ENCODE assay signal across 8 cellular contexts in the genomic region with DNA sequence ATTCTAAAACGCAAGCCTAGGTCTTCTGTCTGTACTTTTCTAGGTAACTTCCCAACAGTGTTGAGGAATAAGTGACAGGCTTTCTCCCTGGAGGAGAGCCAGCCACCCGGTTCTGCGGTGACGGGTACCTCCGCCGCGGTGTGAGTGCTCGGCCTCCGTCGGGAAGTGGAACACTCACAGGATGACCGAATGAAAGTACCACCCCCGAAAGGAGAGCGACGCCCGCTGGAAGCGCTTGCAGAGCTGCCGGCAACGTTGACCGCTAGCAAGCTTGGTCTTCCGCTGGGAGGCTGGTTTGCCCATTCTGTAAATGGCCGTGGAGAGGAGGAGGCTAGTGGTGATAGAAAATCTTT. TPM values are rescaled to one million over a fixed set of nuclear protein-coding genes. Genes with fewer than 3 reads are reported as not detected.
DNase-seq lines count a peak whose midpoint lies in the region; ATAC-seq and TF ChIP-seq lines count a peak whose summit lies in the region.

No MANE protein-coding gene starts in this region.

- no peaks in the 10 kb centered on the region for H3K27me3 Mint-ChIP-seq in MCF 10A (ENCODE audit: insufficient read depth, unreplicated experiment)

- no peaks in the 10 kb centered on the region for H3K36me3 Mint-ChIP-seq in MCF 10A (ENCODE audit: insufficient read depth, unreplicated experiment)

- H3K27ac Mint-ChIP-seq in MCF 10A (ENCODE audit: low read depth, unreplicated experiment), result peak overlapping the region; percentile 87

- H3K27ac ChIP-seq in spleen, result peak overlapping the region; percentile 67 to 94 (median 92)

- peaks cover 0 to 18% (median 5%) of the 10 kb centered on the region in 6 donors for H3K36me3 ChIP-seq in spleen

- CTCF ChIA-PET in MCF 10A (lab: Yijun Ruan, JAX), result interaction anchor here (0.5 to 2.2 kb wide), 11 partner anchors 9 to 442 kb away, joined by 3 to 10 read pairs (median 4); no protein-coding TSS in a partner anchor

- TF ChIP-seq POLR2A in spleen (IDR thresholded peaks at IDR 0.05), result peak in 1 of 3 donors; percentile 25

- peak overlapping the region; percentile 72 to 96 (median 80) for H3K4me3 ChIP-seq in spleen

- TF ChIP-seq CTCF in MCF 10A (IDR thresholded peaks at IDR 0.05; ENCODE audit: unreplicated experiment) (no peak), spleen (IDR thresholded peaks at IDR 0.05 in 8 of 11, conservative IDR thresholded peaks at IDR 0.05 in 3 of 11) (no peak)

- ATAC-seq in HG02571 (IDR thresholded peaks at IDR 0.05; ENCODE audit: unreplicated experiment), result peak; percentile 31

- H3K4me1 ChIP-seq in spleen, result peaks cover 12 to 42% (median 24%) of the 10 kb centered on the region in 6 donors

- 0 to 1% (median 1%) methylated on average over 21 of the region's 21 CpGs for WGBS in spleen, 5 donors

- H3K9me3 ChIP-seq in spleen, result no peaks in the 10 kb centered on the region

- TSS peak; percentile 86 for BruUV-seq in MCF 10A (replicated peaks; lab: Mats Ljungman, UMichigan)

- H3K4me3 Mint-ChIP-seq in MCF 10A (ENCODE audit: unreplicated experiment), result peak overlapping the region; percentile 81

- H3K4me1 Mint-ChIP-seq in MCF 10A (ENCODE audit: insufficient read depth, unreplicated experiment), result no peaks in the 10 kb centered on the region

- intact Hi-C loops in MCF 10A (cut with micrococcal nuclease) (loop anchor here (2.0 kb wide), 1 partner anchor 57 kb away; a partner anchor contains a TSS), spleen (cut with DNase I; ENCODE audit: low total_unique reads) (loop anchor here (10.0 kb wide), 1 partner anchor 61 kb away; a partner anchor contains a TSS)

- no peaks in the 10 kb centered on the region for H3K9me3 Mint-ChIP-seq in MCF 10A (ENCODE audit: unreplicated experiment)

- peaks cover 0 to 7% (median 0%) of the 10 kb centered on the region in 7 donors for H3K27me3 ChIP-seq in spleen (replicated peaks in 1 of 7)

- POLR2A ChIA-PET in MCF 10A (lab: Yijun Ruan, JAX), result interaction anchor here (0.6 to 7.0 kb wide), 25 partner anchors 9 to 538 kb away, joined by 3 to 105 read pairs (median 6); a partner anchor contains a TSS

- peak; percentile 43 for DNase-seq in GM04504 (ENCODE audit: low read depth)
- DNase-seq in RPMI7951 (ENCODE audit: low read depth), result peak; percentile 78
- DNase-seq in MCF 10A (ENCODE audit: unreplicated experiment), result peak; percentile 65
- peak; percentile 77 for DNase-seq in iPS-NIHi11 (ENCODE audit: low spot score)
- peak; percentile 89 for DNase-seq in spleen
- DNase-seq in DMS153 treated with DMSO at 0.1 percent for 48 hours (lab: John Stamatoyannopoulos, UW; ENCODE audit: unreplicated experiment), result no peak
- no peak for DNase-seq in NOMO-1 treated with dmso at 0.1 percent for 144 hours (lab: John Stamatoyannopoulos, UW; ENCODE audit: unreplicated experiment)

RNA-seq across cellular contexts. Expression of a gene that starts 0.6 kb away (rescaled TPM):
- total RNA-seq in RPMI7951 (2014; rRNA removed; shearing (Covaris generic)), result 8.2 and 9.3 TPM in 2 replicates
- total RNA-seq in MCF 10A (2022) (9.4 and 10.1 TPM in 2 replicates), spleen (10 to 100 TPM in 3 of 7 donors, 1 to 10 TPM in 4; 5.6 to 16.0 (median 9.2) TPM)
- 1 to 10 TPM; 3.7 to 6.7 (median 5.8) TPM for polyA plus RNA-seq in spleen

RNA-seq across cellular contexts. Expression of a gene that starts 57.1 kb away (rescaled TPM):
- 1.6 and 1.8 TPM in 2 replicates for total RNA-seq in RPMI7951 (2014; rRNA removed; shearing (Covaris generic))
- 3.2 and 4.6 TPM in 2 replicates for total RNA-seq in MCF 10A (2022)
- total RNA-seq in spleen, result 10 to 100 TPM; 10.0 to 18.2 (median 15.8) TPM
- polyA plus RNA-seq in spleen, result 10 to 100 TPM in 2 of 3 donors, 1 to 10 TPM in 1; 7.8 to 12.8 (median 10.7) TPM

Comparison
In these comparisons a context has a peak if more than half of its experiments do, and no peak if none do; other contexts are left out.
1. DNase-seq: peak in GM04504 (single experiment), RPMI7951 (single experiment), MCF 10A (single experiment), iPS-NIHi11 (single experiment) and spleen (single experiment); none in DMS153 treated with DMSO at 0.1 percent for 48 hours (single experiment) and NOMO-1 treated with dmso at 0.1 percent for 144 hours (single experiment).